Comparison of ENCODE assay signal across 8 cellular contexts in genomic region chr10:69045441-69046300, GRCh38. TPM values are rescaled to one million over a fixed set of nuclear protein-coding genes. Genes with fewer than 3 reads are reported as not detected.
DNase-seq lines count a peak whose midpoint lies in the region; ATAC-seq lines count a peak whose summit lies in the region.

No MANE protein-coding gene starts in this region.

- no peak overlapping the region for H3K9ac ChIP-seq in Karpas-422 (ENCODE audit: low read length)

- no peak overlapping the region for H3K4me3 ChIP-seq in Karpas-422 (ENCODE audit: low read length)

- no peaks in the 10 kb centered on the region for H3K27me3 ChIP-seq in Karpas-422 (ENCODE audit: low read length)

- DNase-seq in NCI-H226 (peak; percentile 54), amniotic epithelial cell (ENCODE audit: low read depth) (peak; percentile 99), sciatic nerve (ENCODE audit: low spot score) (no peak), SHP77 (lab: John Stamatoyannopoulos, UW) (no peak), Karpas-422 (no peak), NCI-H1092 treated with DMSO at 0.1 percent for 48 hours (lab: John Stamatoyannopoulos, UW) (no peak)

- intact Hi-C loops in sciatic nerve (cut with DNase I), result no loop called here

- H2AFZ ChIP-seq in Karpas-422 (ENCODE audit: low read length), result no peak overlapping the region

- H4K20me1 ChIP-seq in Karpas-422 (ENCODE audit: insufficient read depth, low read depth, low read length), result no peaks in the 10 kb centered on the region

- no peaks in the 10 kb centered on the region for H3K9me3 ChIP-seq in Karpas-422 (ENCODE audit: low read length)

- peaks cover 8% of the 10 kb centered on the region for H3K4me1 ChIP-seq in Karpas-422 (ENCODE audit: low read length)

- H3K79me2 ChIP-seq in Karpas-422 (ENCODE audit: low read length), result no peaks in the 10 kb centered on the region

- H3K27ac ChIP-seq in Karpas-422 (ENCODE audit: low read length), result no peak overlapping the region

- no peaks in the 10 kb centered on the region for H3K9me2 ChIP-seq in Karpas-422 (replicated peaks; ENCODE audit: insufficient read depth, low read length)

- ATAC-seq in GM18858 (IDR thresholded peaks at IDR 0.05; ENCODE audit: unreplicated experiment), result peak; percentile 64
- peak; percentile 68 for ATAC-seq in HG02610 (IDR thresholded peaks at IDR 0.05; ENCODE audit: unreplicated experiment)
- peak; percentile 50 for ATAC-seq in sciatic nerve

- no peak overlapping the region for H3K4me2 ChIP-seq in Karpas-422 (ENCODE audit: low read depth, low read length, poor library complexity, severe bottlenecking)

- H3K36me3 ChIP-seq in Karpas-422 (ENCODE audit: insufficient read depth, low read length), result no peaks in the 10 kb centered on the region

RNA-seq across cellular contexts. Expression of gene SRGN, which starts 42.2 kb away (rescaled TPM):
- 146 TPM for total RNA-seq in sciatic nerve
- 18.3 and 56.4 TPM in 2 replicates for total RNA-seq in Karpas-422 (2014; rRNA removed; shearing (Covaris generic); ENCODE audit: low replicate concordance)

RNA-seq across cellular contexts. Expression of gene KIFBP, which starts 57.1 kb away (rescaled TPM):
- total RNA-seq in sciatic nerve, result 30.4 TPM
- 11.6 and 17.5 TPM in 2 replicates for total RNA-seq in Karpas-422 (2014; rRNA removed; shearing (Covaris generic); ENCODE audit: low replicate concordance)

Comparison
In these comparisons a context has a peak if more than half of its experiments do, and no peak if none do; other contexts are left out.
1. DNase-seq: peak in NCI-H226 (single experiment) and amniotic epithelial cell (single experiment); none in sciatic nerve (single experiment), SHP77 (0 of 2), Karpas-422 (single experiment) and NCI-H1092 treated with DMSO at 0.1 percent for 48 hours (single experiment).
2. Peak in every context shown above with its lines, with median percentiles within 50 percentile points of each other: ATAC-seq.